10 cellular contexts compared by ENCODE assay signal in the genomic region with DNA sequence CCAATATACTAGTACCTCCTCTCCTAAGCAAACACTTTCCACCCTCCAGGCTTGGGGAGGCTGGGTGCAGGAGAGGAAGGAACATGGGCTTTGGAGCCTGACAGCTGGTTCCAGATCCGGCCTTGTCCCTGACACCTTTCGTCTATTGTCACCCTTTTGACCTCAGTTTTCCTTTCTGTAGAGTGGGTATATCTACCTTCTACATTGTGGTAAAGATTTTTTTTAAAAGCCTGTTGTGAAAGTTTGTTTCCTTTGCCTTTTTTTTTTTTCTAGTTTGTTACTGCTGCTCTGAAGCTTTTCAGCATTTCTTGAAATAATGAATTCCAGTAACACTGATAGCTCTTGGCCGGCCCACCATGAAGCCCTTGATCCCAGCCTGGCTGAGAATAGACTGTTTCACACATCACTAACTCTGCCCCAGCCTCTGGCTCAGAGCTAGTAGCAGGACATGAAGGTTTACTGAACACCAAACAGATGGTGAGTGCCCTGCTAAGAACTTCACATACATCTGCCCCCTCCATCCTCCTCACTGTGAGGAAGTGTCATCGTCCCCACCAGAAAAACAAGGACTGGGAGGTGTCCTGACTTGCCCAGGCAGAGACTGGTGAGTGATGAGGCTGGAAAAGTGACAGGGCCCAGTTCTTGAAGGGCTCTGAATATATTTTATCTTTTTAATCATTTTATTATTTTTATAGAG. TPM values are rescaled to one million over a fixed set of nuclear protein-coding genes. Genes with fewer than 3 reads are reported as not detected.
DNase-seq lines count a peak whose midpoint lies in the region; ATAC-seq, FAIRE-seq and TF ChIP-seq lines count a peak whose summit lies in the region.
"Had no signal": no experiment of that assay in that cellular context is flagged by ENCODE, and none has a peak within 500 bp of the region (broad histone marks: within the 10 kb centered on the region; RNA-seq: fewer than 3 reads in every experiment).

No MANE protein-coding gene starts in this region.

- H3K79me2 ChIP-seq in SK-N-SH (ENCODE audit: insufficient read depth) (no peaks in the 10 kb centered on the region), HepG2 (ENCODE audit: insufficient read depth, low read length) (no peaks in the 10 kb centered on the region)

- H3K9me3 ChIP-seq in HEK293 (ENCODE audit: control insufficient read depth, insufficient read depth, low read depth, low read length) (no peaks in the 10 kb centered on the region), SK-N-SH (no peaks in the 10 kb centered on the region), HepG2 (ENCODE audit: low read length) (no peaks in the 10 kb centered on the region), gastroesophageal sphincter (no peaks in the 10 kb centered on the region)

- intact Hi-C loops in HepG2 (cut with micrococcal nuclease; ENCODE audit: unreplicated experiment) = loop anchor here (5.0 kb wide), 1 partner anchor 35 kb away; the partner anchor contains the start of gene ID3

- peak overlapping the region; percentile 72 for H2AFZ ChIP-seq in SK-N-SH (ENCODE audit: low read depth)
- H2AFZ ChIP-seq in HepG2 (ENCODE audit: low read length) = no peak overlapping the region

- H3K36me3 ChIP-seq in HEK293 (ENCODE audit: control insufficient read depth in 2 of 2, insufficient read depth in 1 of 2, low read length in 2 of 2) (no peaks in the 10 kb centered on the region), SK-N-SH (replicated peaks in 1 of 2; ENCODE audit: control insufficient read depth in 1 of 2, insufficient read depth in 2 of 2, low read length in 1 of 2) (no peaks in the 10 kb centered on the region), HepG2 (replicated peaks in 1 of 2; ENCODE audit: control insufficient read depth in 1 of 2, insufficient read depth in 2 of 2, low read length in 2 of 2) (no peaks in the 10 kb centered on the region), gastroesophageal sphincter (no peaks in the 10 kb centered on the region)

- H3K9ac ChIP-seq in SK-N-SH = no peak overlapping the region
- H3K9ac ChIP-seq in HepG2 (ENCODE audit: insufficient read depth, low read depth, low read length) = peak overlapping the region; percentile 26; the same call in 1 of the 2 replicates

- H3K27me3 ChIP-seq in SK-N-SH (ENCODE audit: insufficient read depth) = no peaks in the 10 kb centered on the region
- H3K27me3 ChIP-seq in HepG2 (ENCODE audit: control insufficient read depth in 1 of 2, insufficient read depth in 2 of 2, low read length in 2 of 2) = 0 out of 5 replicates have a peak, but pooled peaks cover 0 to 2% of the 10 kb centered on the region in 2 experiments
- H3K27me3 ChIP-seq in gastroesophageal sphincter = no peaks in the 10 kb centered on the region

- TF ChIP-seq EP300 in SK-N-SH (IDR thresholded peaks at IDR 0.05; ENCODE audit: borderline replicate concordance in 1 of 2, low read depth in 1 of 2, low read length in 1 of 2) = no peak
- TF ChIP-seq EP300 in HepG2 (IDR thresholded peaks at IDR 0.05; ENCODE audit: low read depth in 2 of 2, low read length in 2 of 2) = no peak
- TF ChIP-seq EP300 in HepG2 (CRISPR knock-in tag; IDR thresholded peaks at IDR 0.05; ENCODE audit: borderline replicate concordance) = no peak
- TF ChIP-seq EP300 in gastroesophageal sphincter (IDR thresholded peaks at IDR 0.05) = no peak

- TF ChIP-seq CTCF in HEK293 (tag by site-specific recombination; IDR thresholded peaks at IDR 0.05) (no peak), SK-N-SH (IDR thresholded peaks at IDR 0.05) (no peak), HepG2 (CRISPR knock-in tag; IDR thresholded peaks at IDR 0.05) (no peak), gastroesophageal sphincter (IDR thresholded peaks at IDR 0.05) (no peak)

- TF ChIP-seq RAD21 in SK-N-SH (IDR thresholded peaks at IDR 0.05; ENCODE audit: low read length) (no peak), HepG2 (CRISPR knock-in tag; IDR thresholded peaks at IDR 0.05) (no peak)

- H3K4me2 ChIP-seq in SK-N-SH = no peak overlapping the region
- H3K4me2 ChIP-seq in HepG2 (ENCODE audit: low read depth, low read length) = peak overlapping the region; percentile 85

- DNase-seq in COLO668 (lab: John Stamatoyannopoulos, UW; ENCODE audit: unreplicated experiment) (peak; percentile 62), SK-N-SH (no peak), HepG2 (ENCODE audit: low spot score) (no peak), NCI-H2081 (lab: John Stamatoyannopoulos, UW) (no peak), T1000 (lab: John Stamatoyannopoulos, UW) (no peak), epidermal melanocyte (ENCODE audit: insufficient read length, low spot score) (no peak)
- DNase-seq: stimulated activated CD4-positive, alpha-beta T cell treated with anti-CD3 and anti-CD28 coated beads, Interleukin-4, amount 100 ng/mL, for 1 hour had no signal

- H3K27ac ChIP-seq in HEK293 (ENCODE audit: extremely low read depth, low read depth, low read length) (no peak overlapping the region), SK-N-SH (ENCODE audit: low read depth in 2 of 2, low read length in 1 of 2) (peak overlapping the region; percentile 3 to 18; a peak in 3 of 4 replicates), HepG2 (ENCODE audit: extremely low read length, insufficient read depth, low read length) (peak overlapping the region; percentile 53), gastroesophageal sphincter (no peak overlapping the region)

- H3F3A ChIP-seq in SK-N-SH (replicated peaks; ENCODE audit: insufficient read depth) = no peaks in the 10 kb centered on the region

- no TSS peak for BruUV-seq in HepG2 (replicated peaks; lab: Mats Ljungman, UMichigan)

- in situ Hi-C loops in HepG2 (cut with HindIII; ENCODE audit: extremely low pct_ligation_motif_present, low pct_unique_long_range_greater_than_20kb) = no loop called here

- POLR2A ChIA-PET in HEK293 (lab: Yijun Ruan, JAX) (interaction anchor here (0.6 to 3.3 kb wide), 5 partner anchors 34 to 143 kb away, joined by 3 to 25 read pairs (median 4); partner anchors contain the start of genes E2F2 and ID3), SK-N-SH (lab: Yijun Ruan, JAX) (no interaction called here), HepG2 (lab: Yijun Ruan, JAX) (interaction anchor here (0.6 to 5.0 kb wide), 9 partner anchors 11 to 99 kb away, joined by 3 to 54 read pairs (median 6); partner anchors contain the start of genes ID3 and RPL11)

- H3K4me1 ChIP-seq in HEK293 (ENCODE audit: control insufficient read depth, insufficient read depth, low read length) (no peaks in the 10 kb centered on the region), SK-N-SH (ENCODE audit: control insufficient read depth in 1 of 2, insufficient read depth in 2 of 2, low read depth in 1 of 2, low read length in 1 of 2) (peaks cover 0 to 17% of the 10 kb centered on the region in 2 experiments; a peak in 2 of 4 replicates), HepG2 (ENCODE audit: insufficient read depth, low read length) (peaks cover 98% of the 10 kb centered on the region), gastroesophageal sphincter (peaks cover 0 to 12% (median 0%) of the 10 kb centered on the region in 3 donors)

- ATAC-seq in HepG2 (no peak), gastroesophageal sphincter (no peak)

- TF ChIP-seq POLR2A in HepG2 (IDR thresholded peaks at IDR 0.05; ENCODE audit: insufficient read depth in 1 of 2, low read depth in 2 of 2, low read length in 2 of 2) (no peak), gastroesophageal sphincter (IDR thresholded peaks at IDR 0.05) (no peak)

- H4K20me1 ChIP-seq in SK-N-SH (ENCODE audit: insufficient read depth) (no peaks in the 10 kb centered on the region), HepG2 (ENCODE audit: insufficient read depth, low read length) (no peaks in the 10 kb centered on the region)

- no peak overlapping the region for H3K4me3 ChIP-seq in HEK293 (ENCODE audit: low read depth, low read length)
- no peak overlapping the region for H3K4me3 ChIP-seq in SK-N-SH (ENCODE audit: low read depth in 2 of 2, low read length in 1 of 2)
- peak overlapping the region in 2 of 3 experiments; percentile 1 to 63; a peak in 2 of 6 replicates for H3K4me3 ChIP-seq in HepG2 (replicated peaks in 1 of 3; ENCODE audit: insufficient read depth in 1 of 3, low read depth in 2 of 3, low read length in 3 of 3)
- no peak overlapping the region for H3K4me3 ChIP-seq in gastroesophageal sphincter

- CTCF ChIA-PET in HEK293 (lab: Yijun Ruan, JAX) (interaction anchor here (0.5 to 2.6 kb wide), 5 partner anchors 15 to 45 kb away, joined by 3 to 11 read pairs (median 4); no protein-coding TSS in a partner anchor), SK-N-SH (lab: Yijun Ruan, JAX) (interaction anchor here (0.7 to 1.8 kb wide), 5 partner anchors 19 to 48 kb away, joined by 3 to 8 read pairs (median 3); no protein-coding TSS in a partner anchor), HepG2 (lab: Yijun Ruan, JAX; ENCODE audit: low intra/inter-chr PET ratio, low total read pairs) (no interaction called here)

- 87% methylated on average over 4 of the region's 4 CpGs for WGBS in SK-N-SH (ENCODE audit: low lambda C conversion rate)
- 9% methylated on average over 4 of the region's 4 CpGs for WGBS in HepG2 (ENCODE audit: low lambda C conversion rate)
- 88 to 93% methylated on average over 2 to 4 of the region's 4 CpGs for WGBS in gastroesophageal sphincter (ENCODE audit: low coverage in 1 of 2), 2 donors

- H3K9me2 ChIP-seq in SK-N-SH = no peaks in the 10 kb centered on the region

- no peak for FAIRE-seq in HepG2 (lab: Jason Lieb, UNC)
- FAIRE-seq: islet of Langerhans had no signal

RNA-seq across cellular contexts. Expression of gene ID3, which starts 33.1 kb away (rescaled TPM):
- polyA plus RNA-seq in SK-N-SH (2012; rRNA removed) (394 and 504 TPM in 2 replicates), HepG2 (2011; rRNA removed) (34.9 and 64.8 TPM in 2 replicates)
- polyA plus RNA-seq in SK-N-SH (2012; cell fraction: cytosol; rRNA removed) = 247 and 268 TPM in 2 replicates
- 1,333 and 1,662 TPM in 2 replicates for polyA plus RNA-seq in SK-N-SH (2012; cell fraction: nucleus; rRNA removed)
- total RNA-seq in HepG2 (2016; rRNA removed; fragmentation: Illumina TruSeq; extraction: Trizol) (67.8 and 115 TPM in 2 replicates), gastroesophageal sphincter (100 to 1,000 TPM; 144 to 270 (median 221) TPM)
- 119 and 126 TPM in 2 replicates for total RNA-seq in HepG2 (2016; cell fraction: cytosol; rRNA removed; fragmentation: Illumina TruSeq; extraction: Trizol; ENCODE audit: low read depth)
- total RNA-seq in HepG2 (2016; cell fraction: insoluble cytoplasmic fraction; rRNA removed; fragmentation: Illumina TruSeq; extraction: Trizol) = 65.6 and 120 TPM in 2 replicates
- 79.8 and 82.4 TPM in 2 replicates for total RNA-seq in HepG2 (2016; cell fraction: membrane; rRNA removed; fragmentation: Illumina TruSeq; extraction: Trizol)
- 82.3 and 85.6 TPM in 2 replicates for total RNA-seq in HepG2 (2016; cell fraction: nucleus; rRNA removed; fragmentation: Illumina TruSeq; extraction: Trizol)
- 40.3 and 106 TPM in 2 replicates for polyA plus RNA-seq in HepG2 (2011; cell fraction: cytosol; rRNA removed)
- 50.4 and 124 TPM in 2 replicates for polyA plus RNA-seq in HepG2 (2011; cell fraction: nucleus; rRNA removed)
- 19.1 and 19.4 TPM in 2 replicates for polyA plus RNA-seq in HepG2 (2012)
- 19.4 and 20.9 TPM in 2 replicates for polyA plus RNA-seq in HepG2 (2016; cell fraction: cytosol; fragmentation: Illumina TruSeq; extraction: Trizol; ENCODE audit: low read depth)
- 67.3 and 67.6 TPM in 2 replicates for polyA plus RNA-seq in HepG2 (2016; cell fraction: insoluble cytoplasmic fraction; fragmentation: Illumina TruSeq; extraction: Trizol; ENCODE audit: low read depth)
- polyA plus RNA-seq in HepG2 (2016; cell fraction: membrane; fragmentation: Illumina TruSeq; extraction: Trizol; ENCODE audit: low read depth) = 27.8 and 28.9 TPM in 2 replicates
- 106 and 110 TPM in 2 replicates for polyA plus RNA-seq in HepG2 (2016; cell fraction: nucleus; fragmentation: Illumina TruSeq; extraction: Trizol; ENCODE audit: insufficient read depth, low read depth)
- 66.2 and 315 TPM in 2 replicates for polyA minus RNA-seq in HepG2 (2011; rRNA and poly(A)+ RNA removed; ENCODE audit: low replicate concordance)
- 18.4 and 43.5 TPM in 2 replicates for polyA minus RNA-seq in HepG2 (2011; cell fraction: cytosol; rRNA and poly(A)+ RNA removed)
- polyA minus RNA-seq in HepG2 (2011; cell fraction: nucleus; rRNA and poly(A)+ RNA removed) = 53.5 and 115 TPM in 2 replicates

Comparison
In these comparisons a context has a peak if more than half of its experiments do, and no peak if none do; other contexts are left out.
1. H3K27ac ChIP-seq: peak in SK-N-SH (2 of 2) and HepG2 (single experiment); none in HEK293 (single experiment) and gastroesophageal sphincter (0 of 4).
2. H3K4me3 ChIP-seq: peak in HepG2 (2 of 3); none in HEK293 (single experiment), SK-N-SH (0 of 2) and gastroesophageal sphincter (0 of 2).